8 cellular contexts compared by ENCODE assay signal in the genomic region with DNA sequence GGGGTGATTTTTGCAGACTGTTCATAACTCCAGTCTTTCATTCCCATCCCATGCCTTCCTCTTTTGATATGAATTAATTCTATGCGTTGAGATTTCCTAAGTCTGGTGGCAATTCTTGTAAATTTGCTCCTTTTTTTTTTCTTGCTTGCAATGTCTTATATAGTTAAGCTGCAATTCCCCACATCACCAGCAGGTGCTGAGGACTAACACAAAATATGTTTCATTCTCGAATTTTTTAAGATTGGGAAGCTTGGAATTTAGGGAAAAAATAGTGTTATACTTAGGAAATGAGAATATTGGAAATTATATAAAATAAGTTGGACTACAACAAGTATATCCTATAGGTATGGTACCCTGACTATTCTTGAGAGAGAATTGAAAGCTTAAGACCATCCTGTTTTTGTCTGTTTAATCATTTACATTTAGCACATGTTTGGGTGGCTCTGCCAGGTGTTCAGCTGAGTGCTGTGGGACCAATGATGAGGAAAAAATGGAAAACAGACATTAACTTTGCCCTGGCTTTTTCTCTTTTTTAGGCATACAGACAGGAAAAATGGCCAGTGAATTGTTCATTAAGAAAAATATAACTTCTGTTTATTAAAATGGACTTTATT. TPM values are rescaled to one million over a fixed set of nuclear protein-coding genes. Genes with fewer than 3 reads are reported as not detected.
DNase-seq lines count a peak whose midpoint lies in the region; ATAC-seq, FAIRE-seq and TF ChIP-seq lines count a peak whose summit lies in the region.

No MANE protein-coding gene starts in this region.

- TF ChIP-seq CTCF in AG10803 (conservative IDR thresholded peaks at IDR 0.05; ENCODE audit: low read length) = peak; percentile 60
- TF ChIP-seq CTCF in RWPE2 (IDR thresholded peaks at IDR 0.05; ENCODE audit: poor library complexity, severe bottlenecking) = peak; percentile 53

- H3K27ac ChIP-seq in RWPE2 (ENCODE audit: poor library complexity, severe bottlenecking) = no peak overlapping the region

- H3K4me1 ChIP-seq in RWPE2 (ENCODE audit: insufficient read depth, poor library complexity, severe bottlenecking) = no peaks in the 10 kb centered on the region

- DNase-seq in AG10803 (ENCODE audit: low read depth) = peak; percentile 29
- DNase-seq in GM12892 (ENCODE audit: insufficient read length) = no peak
- DNase-seq in RWPE2 (ENCODE audit: low spot score) = no peak
- DNase-seq in iris pigment epithelial cell (ENCODE audit: low read depth) = peak; percentile 17
- DNase-seq in H7 = no peak
- no peak for DNase-seq in activated effector memory CD4-positive, alpha-beta T cell treated with anti-CD3 and anti-CD28 coated beads, Interleukin-2, amount 50 U/mL, for 16 hours
- no peak for DNase-seq in cerebellar cortex (ENCODE audit: low spot score)
- DNase-seq in NCI-H446 (lab: John Stamatoyannopoulos, UW) = no peak

- H3K4me3 ChIP-seq in AG10803 (ENCODE audit: low read length) = no peak overlapping the region
- no peak overlapping the region for H3K4me3 ChIP-seq in RWPE2 (ENCODE audit: severe bottlenecking)
- H3K4me3 ChIP-seq in H7 (ENCODE audit: insufficient read depth, low read depth, low read length) = no peak overlapping the region

- H3K36me3 ChIP-seq in RWPE2 (ENCODE audit: low read depth) = no peaks in the 10 kb centered on the region
- no peaks in the 10 kb centered on the region for H3K36me3 ChIP-seq in H7 (replicated peaks; ENCODE audit: control insufficient read depth, insufficient read depth, low read length)

- H3K9me3 ChIP-seq in RWPE2 (ENCODE audit: severe bottlenecking) = no peaks in the 10 kb centered on the region

- no peak for ATAC-seq in RWPE2 (ENCODE audit: low read depth)

- no peak for TF ChIP-seq POLR2A in GM12892 (IDR thresholded peaks at IDR 0.05; ENCODE audit: low read depth, low read length)

- H3K27me3 ChIP-seq in RWPE2 (ENCODE audit: insufficient read depth, poor library complexity, severe bottlenecking) (no peaks in the 10 kb centered on the region), H7 (ENCODE audit: control insufficient read depth, insufficient read depth, low read length) (no peaks in the 10 kb centered on the region)

- peak; percentile 84 for FAIRE-seq in GM12892 (lab: Jason Lieb, UNC)

RNA-seq across cellular contexts. Expression of a gene that starts 30.2 kb away (rescaled TPM):
- polyA plus RNA-seq in GM12892 (2012; ENCODE audit: missing spikeins) = 0.06 TPM
- 14.6 TPM in 2 replicates for total RNA-seq in H7 (2014; rRNA removed; shearing (Covaris generic))

Comparison
In these comparisons a context has a peak if more than half of its experiments do, and no peak if none do; other contexts are left out.
1. DNase-seq: peak in AG10803 (single experiment) and iris pigment epithelial cell (single experiment); none in GM12892 (single experiment), RWPE2 (single experiment), H7 (single experiment), activated effector memory CD4-positive, alpha-beta T cell treated with anti-CD3 and anti-CD28 coated beads, Interleukin-2, amount 50 U/mL, for 16 hours (single experiment), cerebellar cortex (single experiment) and NCI-H446 (0 of 2).